19 cellular contexts compared by ENCODE assay signal in genomic region chr3:76442374-76442915, GRCh38.
"Had no signal": no experiment of that assay in that cellular context is flagged by ENCODE, and none has a peak within 500 bp of the region (broad histone marks: within the 10 kb centered on the region; RNA-seq: fewer than 3 reads in every experiment).

No MANE protein-coding gene starts in this region.

- H3K27ac ChIP-seq: cardiac muscle cell, esophagus squamous epithelium, neural progenitor cell, right atrium auricular region, thoracic aorta, upper lobe of left lung had no signal

- H3K4me3 Mint-ChIP-seq: activated T-helper 1 cell treated with anti-CD3 and anti-CD28 coated beads, Interleukin-12 subunit alpha, Interleukin-12 subunit beta, Interleukin-2, Interleukin-4 antibody, amounts not matched to agents 30 ng/mL and 10 ng/mL and 1 ng/mL, durations not matched to agents 14 hours and 24 hours and 36 hours; naive thymus-derived CD4-positive, alpha-beta T cell; neural progenitor cell; stimulated activated naive B cell treated with anti-CD40 and anti-IgM and Interleukin-4, amounts not matched to agents 10 μg/mL and 1 μg/mL and 100 μg/mL, for 72 hours had no signal

- H3K27ac Mint-ChIP-seq: activated naive CD4-positive, alpha-beta T cell treated with anti-CD3 and anti-CD28 coated beads, Interleukin-2, amount 50 U/mL, for 72 hours; activated T-helper 1 cell treated with anti-CD3 and anti-CD28 coated beads, Interleukin-12 subunit alpha, Interleukin-12 subunit beta, Interleukin-2, Interleukin-4 antibody, amounts not matched to agents 30 ng/mL and 10 ng/mL and 1 ng/mL, durations not matched to agents 14 hours and 24 hours and 36 hours; naive thymus-derived CD4-positive, alpha-beta T cell; neural progenitor cell; progenitor cell of endocrine pancreas; stimulated activated naive B cell treated with anti-CD40 and anti-IgM and Interleukin-4, amounts not matched to agents 10 μg/mL and 1 μg/mL and 100 μg/mL, for 72 hours had no signal

- H3K36me3 Mint-ChIP-seq: activated naive CD4-positive, alpha-beta T cell treated with anti-CD3 and anti-CD28 coated beads, Interleukin-2, amount 50 U/mL, for 72 hours; naive thymus-derived CD4-positive, alpha-beta T cell; neural progenitor cell; stimulated activated naive B cell treated with anti-CD40 and anti-IgM and Interleukin-4, amounts not matched to agents 10 μg/mL and 1 μg/mL and 100 μg/mL, for 72 hours had no signal

- H3K4me1 ChIP-seq: esophagus squamous epithelium, right atrium auricular region, upper lobe of left lung had no signal

- H3K4me3 ChIP-seq: cardiac muscle cell, esophagus squamous epithelium, neural progenitor cell, right atrium auricular region, thoracic aorta, upper lobe of left lung had no signal

- H3K4me1 Mint-ChIP-seq: naive thymus-derived CD4-positive, alpha-beta T cell; neural progenitor cell; stimulated activated naive B cell treated with anti-CD40 and anti-IgM and Interleukin-4, amounts not matched to agents 10 μg/mL and 1 μg/mL and 100 μg/mL, for 72 hours had no signal

- H3K9me3 ChIP-seq: esophagus squamous epithelium, right atrium auricular region, thoracic aorta, upper lobe of left lung had no signal

- H3K27me3 ChIP-seq: cardiac muscle cell, esophagus squamous epithelium, neural progenitor cell, right atrium auricular region, upper lobe of left lung had no signal

- ATAC-seq: activated naive CD4-positive, alpha-beta T cell treated with anti-CD3 and anti-CD28 coated beads, Interleukin-2, amount 50 U/mL, for 72 hours; left cardiac atrium; naive thymus-derived CD4-positive, alpha-beta T cell; stimulated activated naive B cell treated with anti-CD40 and anti-IgM and Interleukin-4, amounts not matched to agents 10 μg/mL and 1 μg/mL and 100 μg/mL, for 72 hours had no signal

- FAIRE-seq: TTC549 had no signal

- DNase-seq: activated CD4-positive, alpha-beta T cell treated with anti-CD3 and anti-CD28 coated beads, Interleukin-2, amount 50 U/mL, for 4 hours; activated gamma-delta T cell treated with Interleukin-2 at 50 U/mL for 16 hours; dermis blood vessel endothelial cell; effector memory CD4-positive, alpha-beta T cell; esophagus squamous epithelium; left cardiac atrium; mesenchymal stem cell; naive thymus-derived CD4-positive, alpha-beta T cell; stimulated activated CD4-positive, alpha-beta T cell treated with anti-CD3 and anti-CD28 coated beads, Interleukin-4, amount 100 ng/mL, for 4 hours; stimulated activated naive B cell treated with anti-CD40 and anti-IgM and Interleukin-4, amounts not matched to agents 10 μg/mL and 1 μg/mL and 100 μg/mL, for 72 hours; upper lobe of left lung had no signal

- H2AFZ ChIP-seq: neural progenitor cell had no signal

- H3K4me2 ChIP-seq: neural progenitor cell had no signal

- H3K27me3 Mint-ChIP-seq: naive thymus-derived CD4-positive, alpha-beta T cell; progenitor cell of endocrine pancreas; stimulated activated naive B cell treated with anti-CD40 and anti-IgM and Interleukin-4, amounts not matched to agents 10 μg/mL and 1 μg/mL and 100 μg/mL, for 72 hours had no signal

- H3K9me3 Mint-ChIP-seq: neural progenitor cell had no signal

- H3K9ac ChIP-seq: neural progenitor cell had no signal

- H3K36me3 ChIP-seq: cardiac muscle cell, esophagus squamous epithelium, neural progenitor cell, right atrium auricular region, thoracic aorta, upper lobe of left lung had no signal
